Comparison of ENCODE assay signal across 20 cellular contexts in the genomic region with DNA sequence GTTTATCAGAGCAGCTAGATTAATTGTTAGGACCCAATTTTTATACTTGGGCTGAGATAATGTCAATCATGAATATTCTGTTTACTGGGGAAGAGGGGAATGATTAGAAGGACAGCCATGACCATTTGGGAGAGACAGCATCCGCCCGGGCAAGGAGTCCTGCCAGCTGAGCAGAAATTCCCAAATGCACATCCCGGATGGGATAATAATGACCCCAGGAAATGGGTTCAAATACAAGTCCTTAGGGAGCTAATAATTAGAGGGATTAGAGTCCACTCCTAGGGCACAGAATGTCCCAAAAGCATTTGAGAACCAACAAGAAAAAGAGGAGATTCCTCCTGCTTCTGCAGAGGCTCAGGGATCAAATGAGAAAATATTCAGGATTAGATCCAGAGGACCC.
DNase-seq lines count a peak whose midpoint lies in the region; ATAC-seq and TF ChIP-seq lines count a peak whose summit lies in the region.
"Had no signal": no experiment of that assay in that cellular context is flagged by ENCODE, and none has a peak within 500 bp of the region (broad histone marks: within the 10 kb centered on the region; RNA-seq: fewer than 3 reads in every experiment).

No MANE protein-coding gene starts in this region.

- H3K36me3 ChIP-seq in hepatocyte (replicated peaks; ENCODE audit: insufficient read depth, low read depth): no peaks in the 10 kb centered on the region
- H3K36me3 ChIP-seq in CD4-positive, alpha-beta memory T cell (ENCODE audit: insufficient read depth, low read length): no peaks in the 10 kb centered on the region

- POLR2A ChIA-PET in CD4-positive, alpha-beta memory T cell (lab: Charles Lee; ENCODE audit: partially characterized antibody): no interaction called here

- H3K27me3 Mint-ChIP-seq in type B pancreatic cell: no peaks in the 10 kb centered on the region
- no peaks in the 10 kb centered on the region for H3K27me3 Mint-ChIP-seq in activated T-cell treated with anti-CD3 and anti-CD28 coated beads, Interleukin-2, amount 50 U/mL, for 72 hours (ENCODE audit: low read depth)
- H3K27me3 Mint-ChIP-seq in CD4-positive, alpha-beta memory T cell: peaks cover 0 to 2% of the 10 kb centered on the region in 2 donors
- H3K27me3 Mint-ChIP-seq: B cell; CD4-positive, alpha-beta T cell had no signal

- no peaks in the 10 kb centered on the region for H3K9me2 ChIP-seq in hepatocyte (replicated peaks; ENCODE audit: insufficient read depth)

- peaks cover 25% of the 10 kb centered on the region for H3K4me1 Mint-ChIP-seq in type B pancreatic cell (ENCODE audit: unreplicated experiment)
- H3K4me1 Mint-ChIP-seq in activated T-cell treated with anti-CD3 and anti-CD28 coated beads, Interleukin-2, amount 50 U/mL, for 72 hours (ENCODE audit: low read depth): no peaks in the 10 kb centered on the region
- H3K4me1 Mint-ChIP-seq in CD4-positive, alpha-beta memory T cell: peaks cover 0 to 4% (median 1%) of the 10 kb centered on the region in 4 donors
- H3K4me1 Mint-ChIP-seq: B cell had no signal

- intact Hi-C loops in Right ventricle myocardium inferior (cut with DNase I) (loop anchor here (5.0 kb wide), 1 partner anchor 71 kb away; no protein-coding TSS in a partner anchor), cardiac septum (cut with DNase I) (loop anchor here (5.0 kb wide), 1 partner anchor 39 kb away; no protein-coding TSS in a partner anchor), posterior vena cava (cut with DNase I) (no loop called here)
- intact Hi-C loops in CD4-positive, alpha-beta memory T cell (cut with micrococcal nuclease): no loop called here

- CTCF ChIA-PET in CD4-positive, alpha-beta memory T cell (lab: Charles Lee; ENCODE audit: partially characterized antibody): no interaction called here

- H3K4me2 ChIP-seq in hepatocyte: peak overlapping the region; percentile 37

- H3K4me1 ChIP-seq in hepatocyte (ENCODE audit: insufficient read depth): peaks cover 20% of the 10 kb centered on the region
- H3K4me1 ChIP-seq in CD4-positive, alpha-beta memory T cell (ENCODE audit: insufficient read depth, low read length): no peaks in the 10 kb centered on the region

- H3K9me3 Mint-ChIP-seq in type B pancreatic cell: no peaks in the 10 kb centered on the region
- H3K9me3 Mint-ChIP-seq in activated T-cell treated with anti-CD3 and anti-CD28 coated beads, Interleukin-2, amount 50 U/mL, for 72 hours: peaks cover 0 to 2% of the 10 kb centered on the region in 2 donors
- no peaks in the 10 kb centered on the region for H3K9me3 Mint-ChIP-seq in CD4-positive, alpha-beta memory T cell
- H3K9me3 Mint-ChIP-seq: CD4-positive, alpha-beta T cell had no signal

- H3K27ac Mint-ChIP-seq in type B pancreatic cell: peak overlapping the region; percentile 4
- H3K27ac Mint-ChIP-seq in activated T-cell treated with anti-CD3 and anti-CD28 coated beads, Interleukin-2, amount 50 U/mL, for 72 hours: no peak overlapping the region
- no peak overlapping the region for H3K27ac Mint-ChIP-seq in CD4-positive, alpha-beta memory T cell
- H3K27ac Mint-ChIP-seq: B cell; CD4-positive, alpha-beta T cell had no signal

- no peak overlapping the region for H3K4me3 ChIP-seq in hepatocyte
- no peak overlapping the region for H3K4me3 ChIP-seq in CD4-positive, alpha-beta memory T cell (ENCODE audit: low read length in 2 of 2)
- H3K4me3 ChIP-seq: GM23248 had no signal

- H3K27me3 ChIP-seq in hepatocyte: no peaks in the 10 kb centered on the region
- no peaks in the 10 kb centered on the region for H3K27me3 ChIP-seq in CD4-positive, alpha-beta memory T cell (ENCODE audit: insufficient read depth, low read length)

- H3K79me2 ChIP-seq in hepatocyte: no peaks in the 10 kb centered on the region

- no peaks in the 10 kb centered on the region for H3K9me3 ChIP-seq in hepatocyte (ENCODE audit: low read depth)
- no peaks in the 10 kb centered on the region for H3K9me3 ChIP-seq in CD4-positive, alpha-beta memory T cell (ENCODE audit: control insufficient read depth in 1 of 2, low read length in 2 of 2)

- no peaks in the 10 kb centered on the region for H4K20me1 ChIP-seq in hepatocyte (ENCODE audit: insufficient read depth, poor library complexity, severe bottlenecking)

- no peak overlapping the region for H3K27ac ChIP-seq in hepatocyte
- no peak overlapping the region for H3K27ac ChIP-seq in CD4-positive, alpha-beta memory T cell (ENCODE audit: low read depth, low read length)
- H3K27ac ChIP-seq: 22Rv1, GM23248 had no signal

- DNase-seq in Right ventricle myocardium inferior (ENCODE audit: missing footprints) (no peak), cardiac septum (ENCODE audit: low spot score) (no peak), hepatocyte (ENCODE audit: low spot score) (no peak), posterior vena cava (ENCODE audit: low spot score) (peak; percentile 38), type B pancreatic cell (ENCODE audit: extremely low spot score, unreplicated experiment) (no peak), HuH-7.5 (ENCODE audit: low spot score) (no peak)
- no peak for DNase-seq in activated T-cell treated with anti-CD3 and anti-CD28 coated beads, Interleukin-2, amount 50 U/mL, for 72 hours
- no peak for DNase-seq in CD4-positive, alpha-beta memory T cell
- DNase-seq: Calu3; CD4-positive, alpha-beta T cell; DMS79; GM23248; HCEC 1CT; NCI-H1417 treated with DMSO at 0.1 percent for 48 hours; NCI-H1930; NCI-H2171; NCI-H446; NCI-H69 had no signal

- TF ChIP-seq CTCF in hepatocyte (IDR thresholded peaks at IDR 0.05; ENCODE audit: poor library complexity): no peak
- TF ChIP-seq CTCF in type B pancreatic cell (conservative IDR thresholded peaks at IDR 0.05): no peak

- peak; percentile 19 for ATAC-seq in Right ventricle myocardium inferior
- ATAC-seq in activated T-cell treated with anti-CD3 and anti-CD28 coated beads, Interleukin-2, amount 50 U/mL, for 72 hours (replicated peaks in 1 of 2): no peak

- no peaks in the 10 kb centered on the region for H3K36me3 Mint-ChIP-seq in type B pancreatic cell
- no peaks in the 10 kb centered on the region for H3K36me3 Mint-ChIP-seq in activated T-cell treated with anti-CD3 and anti-CD28 coated beads, Interleukin-2, amount 50 U/mL, for 72 hours (ENCODE audit: insufficient read depth in 2 of 2)
- H3K36me3 Mint-ChIP-seq in CD4-positive, alpha-beta memory T cell: no peaks in the 10 kb centered on the region

- whole genome bisulfite sequencing in hepatocyte (ENCODE audit: low lambda C conversion rate, missing lambda C conversion rate): 84% methylated on average over 3 of the region's 3 CpGs

- H3K4me3 Mint-ChIP-seq in type B pancreatic cell: no peak overlapping the region
- no peak overlapping the region for H3K4me3 Mint-ChIP-seq in activated T-cell treated with anti-CD3 and anti-CD28 coated beads, Interleukin-2, amount 50 U/mL, for 72 hours
- H3K4me3 Mint-ChIP-seq in CD4-positive, alpha-beta memory T cell: no peak overlapping the region
- H3K4me3 Mint-ChIP-seq: B cell; CD4-positive, alpha-beta T cell had no signal

- H2AFZ ChIP-seq in hepatocyte: peak overlapping the region; percentile 35
- H2AFZ ChIP-seq: GM23248 had no signal

Comparison
In these comparisons a context has a peak if more than half of its experiments do, and no peak if none do; other contexts are left out.
1. intact Hi-C loops: an anchor here in Right ventricle myocardium inferior (5.0 kb wide) and cardiac septum (5.0 kb wide); none called in posterior vena cava and CD4-positive, alpha-beta memory T cell.